ENCODE assay signal across 12 cellular contexts in genomic region chr1:109930252-109930993, GRCh38. TPM values are rescaled to one million over a fixed set of nuclear protein-coding genes. Genes with fewer than 3 reads are reported as not detected.
DNase-seq lines count a peak whose midpoint lies in the region; ATAC-seq and TF ChIP-seq lines count a peak whose summit lies in the region.
"Had no signal": no experiment of that assay in that cellular context is flagged by ENCODE, and none has a peak within 500 bp of the region (broad histone marks: within the 10 kb centered on the region; RNA-seq: fewer than 3 reads in every experiment).

No MANE protein-coding gene starts in this region.

- intact Hi-C loops in adrenal gland (cut with DNase I), result no loop called here
- intact Hi-C loops in stomach (cut with DNase I; ENCODE audit: low total_unique reads), result no loop called here

- no peak overlapping the region for H2BK15ac ChIP-seq in mesenchymal stem cell (ENCODE audit: low read depth, poor library complexity, severe bottlenecking)

- H3K79me1 ChIP-seq in mesenchymal stem cell (replicated peaks; ENCODE audit: low read length, poor library complexity, severe bottlenecking), result no peaks in the 10 kb centered on the region

- no peak overlapping the region for H2BK5ac ChIP-seq in mesenchymal stem cell (ENCODE audit: low read depth, low read length, poor library complexity, severe bottlenecking)

- TF ChIP-seq POLR2A in adrenal gland (IDR thresholded peaks at IDR 0.05), result no peak
- no peak for TF ChIP-seq POLR2A in stomach (IDR thresholded peaks at IDR 0.05)

- peaks cover 6% of the 10 kb centered on the region for H3K4me1 Mint-ChIP-seq in T-helper 17 cell

- no peak overlapping the region for H2AFZ ChIP-seq in mesenchymal stem cell (ENCODE audit: low read depth, low read length)

- no peak for TF ChIP-seq EP300 in stomach (IDR thresholded peaks at IDR 0.05)

- H3K14ac ChIP-seq in mesenchymal stem cell (ENCODE audit: low read length in 2 of 2), result peak overlapping the region in 1 of 2 experiments; percentile 53

- H3K27me3 ChIP-seq in HUES6 (ENCODE audit: control insufficient read depth, insufficient read depth, low read length) (no peaks in the 10 kb centered on the region), adrenal gland (no peaks in the 10 kb centered on the region), mesenchymal stem cell (ENCODE audit: control insufficient read depth in 1 of 2, insufficient read depth in 1 of 2, low read length in 2 of 2) (no peaks in the 10 kb centered on the region), stomach (no peaks in the 10 kb centered on the region)

- H3K23ac ChIP-seq in mesenchymal stem cell (ENCODE audit: low read length in 2 of 2), result no peak overlapping the region

- no peak overlapping the region for H3K27ac Mint-ChIP-seq in T-helper 17 cell

- H3K36me3 ChIP-seq in HUES6 (ENCODE audit: control insufficient read depth, insufficient read depth, low read length) (peaks cover 11% of the 10 kb centered on the region; the same call in 1 of the 2 replicates), adrenal gland (replicated peaks in 1 of 2) (peaks cover 0 to 42% of the 10 kb centered on the region in 2 donors), mesenchymal stem cell (ENCODE audit: control insufficient read depth in 1 of 2, insufficient read depth in 2 of 2, low read depth in 1 of 2, low read length in 2 of 2) (peaks cover 45 to 46% of the 10 kb centered on the region in 2 experiments), stomach (peaks cover 30 to 49% (median 41%) of the 10 kb centered on the region in 4 donors)

- no peak for ATAC-seq in T-helper 17 cell

- no peak overlapping the region for H3K9ac ChIP-seq in HUES6 (ENCODE audit: low read length)
- peak overlapping the region; percentile 28 for H3K9ac ChIP-seq in mesenchymal stem cell (ENCODE audit: low read length)

- no peaks in the 10 kb centered on the region for H3K27me3 Mint-ChIP-seq in T-helper 17 cell

- H4K91ac ChIP-seq in mesenchymal stem cell (ENCODE audit: low read length), result peak overlapping the region; percentile 16

- peak overlapping the region in 1 of 2 experiments; percentile 75 for H3K4ac ChIP-seq in mesenchymal stem cell (ENCODE audit: low read depth in 1 of 2, low read length in 2 of 2)

- peaks cover 4% of the 10 kb centered on the region for H3K36me3 Mint-ChIP-seq in T-helper 17 cell (ENCODE audit: low read depth)

- WGBS in adrenal gland, 4 donors, result 78 to 88% (median 83%) methylated on average over 5 to 9 of the region's 9 CpGs
- 98% methylated on average over 6 of the region's 9 CpGs for WGBS in mesenchymal stem cell
- 82 to 90% (median 89%) methylated on average over 9 of the region's 9 CpGs for WGBS in stomach, 5 donors

- peak overlapping the region; percentile 14 for H2AK5ac ChIP-seq in mesenchymal stem cell (ENCODE audit: low read length, severe bottlenecking)

- H3K4me3 Mint-ChIP-seq in T-helper 17 cell, result no peak overlapping the region
- H3K4me3 Mint-ChIP-seq: T-helper 2 cell treated with Interferon-gamma antibody and Interleukin-4, amounts not matched to agents 5 μg/mL and 100 μg/mL, for 36 hours had no signal

- no peak overlapping the region for H4K8ac ChIP-seq in mesenchymal stem cell (ENCODE audit: low read length)

- peak overlapping the region in 1 of 2 experiments; percentile 88 for H2BK12ac ChIP-seq in mesenchymal stem cell (ENCODE audit: low read length in 2 of 2)

- peak overlapping the region in 1 of 2 experiments; percentile 58 for H3K18ac ChIP-seq in mesenchymal stem cell (ENCODE audit: low read depth in 1 of 2, low read length in 2 of 2)

- H3K27ac ChIP-seq in HUES6 (ENCODE audit: low read depth, low read length) (peak overlapping the region; percentile 38; the same call in 1 of the 2 replicates), adrenal gland (peak overlapping the region in 4 of 5 donors; percentile 25 to 87 (median 54)), mesenchymal stem cell (ENCODE audit: low read length, poor library complexity, severe bottlenecking) (peak overlapping the region; percentile 65), stomach (peak overlapping the region; percentile 56 to 87 (median 81))

- TF ChIP-seq CTCF in adrenal gland (IDR thresholded peaks at IDR 0.05) (no peak), stomach (IDR thresholded peaks at IDR 0.05) (no peak)

- peaks cover 19% of the 10 kb centered on the region for H3K4me1 ChIP-seq in HUES6 (ENCODE audit: control insufficient read depth, insufficient read depth, low read length)
- H3K4me1 ChIP-seq in adrenal gland (replicated peaks in 1 of 2), result peaks cover 13 to 60% of the 10 kb centered on the region in 2 donors
- H3K4me1 ChIP-seq in mesenchymal stem cell (ENCODE audit: control insufficient read depth, insufficient read depth, low read depth, low read length), result peaks cover 49% of the 10 kb centered on the region
- peaks cover 68 to 87% (median 76%) of the 10 kb centered on the region in 4 donors for H3K4me1 ChIP-seq in stomach

- H2BK120ac ChIP-seq in mesenchymal stem cell (ENCODE audit: low read depth, low read length), result no peak overlapping the region

- H3K4me3 ChIP-seq in HUES6 (ENCODE audit: low read depth, low read length) (no peak overlapping the region), adrenal gland (no peak overlapping the region), mesenchymal stem cell (ENCODE audit: insufficient read depth in 1 of 2, low read depth in 1 of 2, low read length in 2 of 2) (no peak overlapping the region), stomach (no peak overlapping the region)

- H3K4me2 ChIP-seq in mesenchymal stem cell (ENCODE audit: low read length, poor library complexity, severe bottlenecking), result no peak overlapping the region

- no peaks in the 10 kb centered on the region for H3K9me3 ChIP-seq in HUES6 (ENCODE audit: control insufficient read depth, insufficient read depth, low read depth, low read length)
- no peaks in the 10 kb centered on the region for H3K9me3 ChIP-seq in adrenal gland (replicated peaks in 1 of 3)
- H3K9me3 ChIP-seq in mesenchymal stem cell (ENCODE audit: control insufficient read depth, low read length), result peaks cover 9% of the 10 kb centered on the region
- no peaks in the 10 kb centered on the region for H3K9me3 ChIP-seq in stomach
- H3K9me3 ChIP-seq in T-helper 17 cell (ENCODE audit: control insufficient read depth, low read length, poor library complexity, severe bottlenecking), result no peaks in the 10 kb centered on the region

- DNase-seq in adrenal gland, result peak in 1 of 7 donors; percentile 50
- no peak for DNase-seq in mesenchymal stem cell
- no peak for DNase-seq in stomach
- no peak for DNase-seq in stimulated activated CD4-positive, alpha-beta T cell treated with anti-CD3 and anti-CD28 coated beads, Interleukin-4, amount 100 ng/mL, for 24 hours
- no peak for DNase-seq in T-helper 17 cell
- no peak for DNase-seq in COLO668 (lab: John Stamatoyannopoulos, UW; ENCODE audit: unreplicated experiment)
- DNase-seq in UCSD-AML1 (lab: John Stamatoyannopoulos, UW; ENCODE audit: unreplicated experiment), result no peak
- DNase-seq: activated CD8-positive, alpha-beta memory T cell treated with anti-CD3 and anti-CD28 coated beads, Interleukin-2, amount 50 U/mL, for 4 hours; DMS 273 treated with DMSO at 0.1 percent for 48 hours; NCI-H1105 treated with DMSO at 0.1 percent for 48 hours had no signal

RNA-seq across cellular contexts. Expression of gene CSF1, which starts 19.8 kb away (rescaled TPM):
- 100 to 1,000 TPM in 6 of 8 donors, 10 to 100 TPM in 2; 34.9 to 295 (median 116) TPM for total RNA-seq in adrenal gland
- 10 to 100 TPM; 23.3 to 26.5 (median 24.5) TPM for polyA plus RNA-seq in adrenal gland
- 111 TPM for polyA plus RNA-seq in mesenchymal stem cell (2013, experiment 1 of 2)
- 109 TPM for polyA plus RNA-seq in mesenchymal stem cell (2013, experiment 2 of 2)
- total RNA-seq in stomach, result 10 to 100 TPM in 4 of 5 donors, 1 to 10 TPM in 1; 9.4 to 82.3 (median 47.1) TPM
- polyA plus RNA-seq in stomach, result 1 to 10 TPM; 6.6 to 9.8 (median 9.1) TPM
- total RNA-seq in T-helper 17 cell, result 10 to 100 TPM; 15.4 to 20.3 TPM

RNA-seq across cellular contexts. Expression of gene AHCYL1, which starts 54.1 kb away (rescaled TPM):
- total RNA-seq in adrenal gland (100 to 1,000 TPM in 5 of 8 donors, 10 to 100 TPM in 3; 60.7 to 147 (median 114) TPM), stomach (10 to 100 TPM; 31.0 to 76.3 (median 73.4) TPM), T-helper 17 cell (10 to 100 TPM; 16.5 to 21.3 TPM)
- polyA plus RNA-seq in adrenal gland (100 to 1,000 TPM in 1 of 3 donors, 10 to 100 TPM in 2; 33.5 to 172 (median 37.7) TPM), stomach (10 to 100 TPM; 33.9 to 58.4 (median 40.8) TPM)
- 84.2 TPM for polyA plus RNA-seq in mesenchymal stem cell (2013, experiment 1 of 2)
- polyA plus RNA-seq in mesenchymal stem cell (2013, experiment 2 of 2), result 86.4 TPM
